In the genomic region with DNA sequence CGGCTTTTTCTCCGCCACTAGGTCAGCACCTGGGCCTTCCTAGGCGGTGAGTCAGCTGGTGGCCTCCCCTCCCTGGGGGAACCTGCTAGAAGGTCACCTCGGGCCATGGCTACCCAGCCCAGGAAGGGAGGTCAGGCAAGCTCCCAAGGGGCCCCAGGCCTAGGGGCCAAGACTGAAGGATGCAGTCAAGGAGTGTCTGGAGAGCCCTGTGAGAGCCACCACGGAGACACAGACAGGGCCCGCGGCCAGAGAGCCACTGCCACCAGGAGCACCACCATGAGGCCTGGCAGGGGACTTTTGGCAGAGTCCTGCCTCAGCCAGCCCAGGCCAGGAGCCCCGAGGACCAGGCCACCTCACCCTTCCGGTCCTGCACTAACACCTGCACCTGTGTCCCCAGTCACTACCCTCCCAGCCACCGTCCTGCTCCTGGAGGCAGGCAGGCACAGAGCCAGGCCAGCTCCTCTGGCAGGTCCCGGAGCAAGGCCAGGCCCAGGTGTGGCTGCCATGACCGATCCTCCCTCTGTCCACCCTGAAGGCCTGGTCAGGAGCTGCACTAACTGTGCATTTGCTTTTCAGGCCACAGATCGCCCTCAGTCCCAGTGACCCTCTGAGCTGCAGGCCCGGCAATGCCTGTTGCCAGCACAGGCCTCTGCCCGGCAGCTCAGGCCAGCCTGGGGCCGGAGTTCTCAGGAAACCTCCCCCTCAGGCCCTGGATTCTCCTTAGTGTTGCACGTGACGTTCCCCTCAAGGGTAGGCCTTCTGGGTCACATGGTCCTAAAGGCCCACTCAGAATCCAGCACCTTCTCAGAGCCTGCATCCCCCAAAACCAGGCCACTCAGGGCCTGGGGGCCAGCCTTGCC, we compare ENCODE assay signal across 20 cellular contexts. TPM values are rescaled to one million over a fixed set of nuclear protein-coding genes. Genes with fewer than 3 reads are reported as not detected.
DNase-seq lines count a peak whose midpoint lies in the region; TF ChIP-seq lines count a peak whose summit lies in the region.
"Had no signal": no experiment of that assay in that cellular context is flagged by ENCODE, and none has a peak within 500 bp of the region (broad histone marks: within the 10 kb centered on the region; RNA-seq: fewer than 3 reads in every experiment).

No MANE protein-coding gene starts in this region.

- H3K9ac ChIP-seq in NT2/D1 (ENCODE audit: insufficient read length, low read depth), result peak overlapping the region; percentile 26
- peak overlapping the region; percentile 22 for H3K9ac ChIP-seq in mucosa of stomach (ENCODE audit: low read length)
- peak overlapping the region in 4 of 5 donors; percentile 5 to 60 (median 49) for H3K9ac ChIP-seq in subcutaneous abdominal adipose tissue (ENCODE audit: low read length in 5 of 5)
- no peak overlapping the region for H3K9ac ChIP-seq in smooth muscle cell (ENCODE audit: low read depth)

- no peaks in the 10 kb centered on the region for H3F3A ChIP-seq in smooth muscle cell (ENCODE audit: low read depth)

- peaks cover 8% of the 10 kb centered on the region for H4K20me1 ChIP-seq in smooth muscle cell (ENCODE audit: low read depth)

- H3K36me3 ChIP-seq in NT2/D1 (ENCODE audit: insufficient read depth, insufficient read length, low read length), result peaks cover 46% of the 10 kb centered on the region
- no peaks in the 10 kb centered on the region for H3K36me3 ChIP-seq in mucosa of stomach (ENCODE audit: control insufficient read depth, insufficient read depth, low read length)
- H3K36me3 ChIP-seq in subcutaneous abdominal adipose tissue (ENCODE audit: control insufficient read depth in 5 of 5, insufficient read depth in 5 of 5, low read length in 5 of 5), result peaks cover 0 to 34% (median 13%) of the 10 kb centered on the region in 5 donors
- H3K36me3 ChIP-seq in smooth muscle cell (ENCODE audit: low read depth), result no peaks in the 10 kb centered on the region
- H3K36me3 ChIP-seq: BE2C, gastrocnemius medialis had no signal

- no peaks in the 10 kb centered on the region for H3K9me3 Mint-ChIP-seq in activated naive CD8-positive, alpha-beta T cell treated with anti-CD3 and anti-CD28 coated beads for 36 hours
- H3K9me3 Mint-ChIP-seq: effector memory CD8-positive, alpha-beta T cell; immature natural killer cell; T-cell had no signal

- no peak overlapping the region for H2AFZ ChIP-seq in smooth muscle cell (ENCODE audit: low read depth)

- H3K36me3 Mint-ChIP-seq in activated naive CD8-positive, alpha-beta T cell treated with anti-CD3 and anti-CD28 coated beads for 36 hours, result no peaks in the 10 kb centered on the region

- H3K27ac ChIP-seq in subcutaneous abdominal adipose tissue (ENCODE audit: low read depth, low read length), result no peak overlapping the region
- no peak overlapping the region for H3K27ac ChIP-seq in smooth muscle cell (ENCODE audit: low read depth)
- H3K27ac ChIP-seq: transverse colon had no signal

- no peaks in the 10 kb centered on the region for H3K9me3 ChIP-seq in NT2/D1 (ENCODE audit: insufficient read depth, low read length)
- no peaks in the 10 kb centered on the region for H3K9me3 ChIP-seq in mucosa of stomach (ENCODE audit: control insufficient read depth, low read length)
- H3K9me3 ChIP-seq in subcutaneous abdominal adipose tissue (ENCODE audit: control insufficient read depth in 5 of 5, low read length in 5 of 5), result no peaks in the 10 kb centered on the region
- no peaks in the 10 kb centered on the region for H3K9me3 ChIP-seq in smooth muscle cell (replicated peaks; ENCODE audit: low read depth)
- H3K9me3 ChIP-seq: BE2C, gastrocnemius medialis, mucosa of descending colon, transverse colon had no signal

- no peaks in the 10 kb centered on the region for H3K79me2 ChIP-seq in smooth muscle cell (ENCODE audit: low read depth)

- H3K4me3 Mint-ChIP-seq in activated naive CD8-positive, alpha-beta T cell treated with anti-CD3 and anti-CD28 coated beads for 36 hours, result no peak overlapping the region
- H3K4me3 Mint-ChIP-seq: effector memory CD8-positive, alpha-beta T cell; immature natural killer cell; T-cell had no signal

- WGBS in smooth muscle cell (ENCODE audit: low lambda C conversion rate), result 85% methylated on average over 16 of the region's 18 CpGs

- H3K27me3 Mint-ChIP-seq in activated naive CD8-positive, alpha-beta T cell treated with anti-CD3 and anti-CD28 coated beads for 36 hours, result peaks cover 13% of the 10 kb centered on the region

- TF ChIP-seq CTCF in fibroblast of villous mesenchyme (IDR thresholded peaks at IDR 0.05; ENCODE audit: insufficient read depth, low read depth, low read length) (no peak), smooth muscle cell (IDR thresholded peaks at IDR 0.05; ENCODE audit: borderline replicate concordance, insufficient read depth, poor library complexity, severe bottlenecking) (no peak)

- DNase-seq in NT2/D1 (ENCODE audit: low read depth, low spot score), result no peak
- DNase-seq in fibroblast of villous mesenchyme (ENCODE audit: low read depth), result peak; percentile 4
- no peak for DNase-seq in NOMO-1 treated with dmso at 0.1 percent for 144 hours (lab: John Stamatoyannopoulos, UW; ENCODE audit: unreplicated experiment)
- no peak for DNase-seq in activated naive CD8-positive, alpha-beta T cell treated with anti-CD3 and anti-CD28 coated beads for 36 hours
- no peak for DNase-seq in smooth muscle cell (lab: John Stamatoyannopoulos, UW; ENCODE audit: unreplicated experiment)
- no peak for DNase-seq in NOMO-1 treated with DMSO at 0.1 percent for 48 hours (lab: John Stamatoyannopoulos, UW; ENCODE audit: unreplicated experiment)
- DNase-seq: activated CD4-positive, CD25-positive, alpha-beta regulatory T cell; activated naive CD4-positive, alpha-beta T cell; BE2C; effector memory CD8-positive, alpha-beta T cell; gastrocnemius medialis; immature natural killer cell; mucosa of descending colon; NCI-H1930; NCI-H524; stimulated activated CD4-positive, alpha-beta T cell treated with anti-CD3 and anti-CD28 coated beads, Interleukin-1b, Interleukin-23, amount 100 ng/mL, for 48 hours; T-cell; transverse colon had no signal

- no peak overlapping the region for H3K4me3 ChIP-seq in NT2/D1 (ENCODE audit: insufficient read length, low read depth)
- H3K4me3 ChIP-seq in fibroblast of villous mesenchyme (ENCODE audit: low read depth, low read length), result no peak overlapping the region
- H3K4me3 ChIP-seq in mucosa of stomach (ENCODE audit: low read length), result no peak overlapping the region
- peak overlapping the region in 1 of 5 donors; percentile 19 for H3K4me3 ChIP-seq in subcutaneous abdominal adipose tissue (ENCODE audit: low read depth in 1 of 5, low read length in 5 of 5)
- H3K4me3 ChIP-seq in smooth muscle cell, result no peak overlapping the region
- H3K4me3 ChIP-seq: gastrocnemius medialis, mucosa of descending colon, transverse colon had no signal

- peaks cover 16% of the 10 kb centered on the region for H3K4me1 Mint-ChIP-seq in activated naive CD8-positive, alpha-beta T cell treated with anti-CD3 and anti-CD28 coated beads for 36 hours

- H3K4me2 ChIP-seq in smooth muscle cell, result no peak overlapping the region

- H3K4me1 ChIP-seq in NT2/D1 (ENCODE audit: insufficient read depth, insufficient read length) (peaks cover 26% of the 10 kb centered on the region), mucosa of stomach (ENCODE audit: control insufficient read depth, insufficient read depth, low read length) (peaks cover 36% of the 10 kb centered on the region), subcutaneous abdominal adipose tissue (ENCODE audit: control insufficient read depth in 5 of 5, insufficient read depth in 5 of 5, low read length in 5 of 5) (peaks cover 3 to 52% (median 40%) of the 10 kb centered on the region in 5 donors), smooth muscle cell (ENCODE audit: low read depth) (no peaks in the 10 kb centered on the region)
- H3K4me1 ChIP-seq: BE2C, gastrocnemius medialis had no signal

- no peak overlapping the region for H3K27ac Mint-ChIP-seq in activated naive CD8-positive, alpha-beta T cell treated with anti-CD3 and anti-CD28 coated beads for 36 hours
- H3K27ac Mint-ChIP-seq: immature natural killer cell, T-cell had no signal

- H3K27me3 ChIP-seq in NT2/D1 (ENCODE audit: insufficient read depth, insufficient read length) (no peaks in the 10 kb centered on the region), mucosa of stomach (ENCODE audit: control insufficient read depth, insufficient read depth, low read length) (no peaks in the 10 kb centered on the region), subcutaneous abdominal adipose tissue (ENCODE audit: control insufficient read depth in 5 of 5, insufficient read depth in 4 of 5, low read length in 5 of 5) (peaks cover 0 to 4% (median 0%) of the 10 kb centered on the region in 5 donors), smooth muscle cell (ENCODE audit: low read depth) (no peaks in the 10 kb centered on the region)
- H3K27me3 ChIP-seq: BE2C, transverse colon had no signal

RNA-seq across cellular contexts. Expression of gene PHETA1, which starts 6.9 kb away (rescaled TPM):
- total RNA-seq in fibroblast of villous mesenchyme (11.3 and 15.5 TPM in 2 replicates), smooth muscle cell (2.9 and 6.3 TPM in 2 replicates)
- total RNA-seq in activated naive CD8-positive, alpha-beta T cell treated with anti-CD3 and anti-CD28 coated beads for 36 hours, result 1 to 10 TPM; 2.0 to 2.4 TPM
- polyA plus RNA-seq in smooth muscle cell, result 9.3 and 13.6 TPM in 2 replicates

RNA-seq across cellular contexts. Expression of gene SH2B3, which starts 43.8 kb away (rescaled TPM):
- total RNA-seq in fibroblast of villous mesenchyme (42.7 and 60.2 TPM in 2 replicates), smooth muscle cell (5.2 and 6.1 TPM in 2 replicates)
- total RNA-seq in activated naive CD8-positive, alpha-beta T cell treated with anti-CD3 and anti-CD28 coated beads for 36 hours, result 10 to 100 TPM; 58.5 to 59.4 TPM
- 3.7 and 4.7 TPM in 2 replicates for polyA plus RNA-seq in smooth muscle cell
